Comparison of ENCODE assay signal across 10 cellular contexts in genomic region chr7:127413962-127414361, GRCh38. TPM values are rescaled to one million over a fixed set of nuclear protein-coding genes. Genes with fewer than 3 reads are reported as not detected.
DNase-seq lines count a peak whose midpoint lies in the region; ATAC-seq and TF ChIP-seq lines count a peak whose summit lies in the region.
"Had no signal": no experiment of that assay in that cellular context is flagged by ENCODE, and none has a peak within 500 bp of the region (broad histone marks: within the 10 kb centered on the region; RNA-seq: fewer than 3 reads in every experiment).

No MANE protein-coding gene starts in this region.

- DNase-seq in activated T-cell treated with anti-CD3 and anti-CD28 coated beads, Interleukin-2, amount 50 U/mL, for 72 hours = no peak
- DNase-seq in activated T-cell treated with anti-CD3 and anti-CD28 coated beads for 4 hours (no peak), NB4 (ENCODE audit: low read depth) (peak; percentile 30), OCI-M2 (lab: John Stamatoyannopoulos, UW; ENCODE audit: unreplicated experiment) (no peak), GM03348 (ENCODE audit: low spot score) (no peak), C1 segment of cervical spinal cord (lab: John Stamatoyannopoulos, UW) (no peak)
- DNase-seq in stimulated activated naive CD8-positive, alpha-beta T cell treated with anti-CD3 and anti-CD28 coated beads, Interleukin-15, Interleukin-2, amounts not matched to agents 100 U/mL and 50 U/mL, for 24 hours = no peak
- DNase-seq: HCEC 1CT, NCI-H774 had no signal

- TF ChIP-seq CTCF in NB4 (IDR thresholded peaks at IDR 0.05; ENCODE audit: low read depth, low read length) = no peak

- H3K9me3 Mint-ChIP-seq in activated T-cell treated with anti-CD3 and anti-CD28 coated beads, Interleukin-2, amount 50 U/mL, for 72 hours = peaks cover 3 to 4% of the 10 kb centered on the region in 2 donors

- H3K4me1 Mint-ChIP-seq in activated T-cell treated with anti-CD3 and anti-CD28 coated beads, Interleukin-2, amount 50 U/mL, for 72 hours (ENCODE audit: low read depth) = peaks cover 44% of the 10 kb centered on the region

- H3K27ac Mint-ChIP-seq in activated T-cell treated with anti-CD3 and anti-CD28 coated beads, Interleukin-2, amount 50 U/mL, for 72 hours = peak overlapping the region; percentile 43

- no peak overlapping the region for H3K4me3 ChIP-seq in NB4 (ENCODE audit: low read depth, low read length)

- H3K27me3 Mint-ChIP-seq in activated T-cell treated with anti-CD3 and anti-CD28 coated beads, Interleukin-2, amount 50 U/mL, for 72 hours (ENCODE audit: low read depth) = no peaks in the 10 kb centered on the region

- H3K36me3 Mint-ChIP-seq in activated T-cell treated with anti-CD3 and anti-CD28 coated beads, Interleukin-2, amount 50 U/mL, for 72 hours (ENCODE audit: insufficient read depth in 2 of 2) = no peaks in the 10 kb centered on the region

- ATAC-seq in activated T-cell treated with anti-CD3 and anti-CD28 coated beads, Interleukin-2, amount 50 U/mL, for 72 hours (replicated peaks in 1 of 2) = peak; percentile 78 to 79
- ATAC-seq in HG02938 (IDR thresholded peaks at IDR 0.05; ENCODE audit: unreplicated experiment) = peak; percentile 66
- peak; percentile 44 for ATAC-seq in stimulated activated naive CD8-positive, alpha-beta T cell treated with anti-CD3 and anti-CD28 coated beads, Interleukin-15, Interleukin-2, amounts not matched to agents 100 U/mL and 50 U/mL, for 24 hours

- H3K4me3 Mint-ChIP-seq in activated T-cell treated with anti-CD3 and anti-CD28 coated beads, Interleukin-2, amount 50 U/mL, for 72 hours = peak overlapping the region; percentile 11 to 14

- TF ChIP-seq POLR2A in NB4 (IDR thresholded peaks at IDR 0.05; ENCODE audit: extremely low read depth, insufficient read length) = no peak

RNA-seq across cellular contexts. Expression of gene ZNF800, which starts 21.5 kb away (rescaled TPM):
- 10 to 100 TPM; 49.9 to 52.1 TPM for total RNA-seq in activated T-cell treated with anti-CD3 and anti-CD28 coated beads, Interleukin-2, amount 50 U/mL, for 72 hours
